ENCODE assay signal across 22 cellular contexts in the genomic region with DNA sequence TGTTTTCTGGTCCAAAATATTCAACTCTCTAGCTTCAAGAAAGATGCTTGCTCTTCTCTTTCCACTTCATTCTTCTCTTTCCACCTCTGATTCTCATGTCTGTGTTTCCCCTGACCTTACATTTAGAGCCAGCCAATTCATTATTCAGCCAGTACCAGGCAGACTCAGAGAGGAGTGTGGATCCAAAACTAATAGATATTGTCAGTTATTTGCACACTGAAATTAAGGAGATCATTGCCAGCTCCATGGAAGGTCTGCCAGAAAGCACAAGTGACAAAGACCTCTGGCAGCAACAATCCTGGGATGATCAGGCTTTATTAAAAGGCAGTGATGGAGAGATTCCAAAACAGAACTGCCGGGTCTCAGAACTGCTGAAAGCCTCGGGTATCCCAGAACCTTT.
"Had no signal": no experiment of that assay in that cellular context is flagged by ENCODE, and none has a peak within 500 bp of the region (broad histone marks: within the 10 kb centered on the region; RNA-seq: fewer than 3 reads in every experiment).

No MANE protein-coding gene starts in this region.

- H3K4me3 ChIP-seq: colonic mucosa, coronary artery, dorsolateral prefrontal cortex, esophagus muscularis mucosa, esophagus squamous epithelium, gastrocnemius medialis, gastroesophageal sphincter, heart left ventricle had no signal

- DNase-seq: colonic mucosa; cortex of kidney; dermis blood vessel endothelial cell; dorsolateral prefrontal cortex; effector CD4-positive, alpha-beta T cell; effector CD8-positive, alpha-beta T cell; effector memory CD4-positive, alpha-beta T cell; effector memory CD8-positive, alpha-beta T cell; endodermal cell; erythroblast; esophagus squamous epithelium; foreskin keratinocyte; foreskin melanocyte; gastrocnemius medialis; glutamatergic neuron; head of caudate nucleus; heart left ventricle had no signal

- H3K9me3 ChIP-seq: colonic mucosa, esophagus muscularis mucosa, esophagus squamous epithelium, gastrocnemius medialis, gastroesophageal sphincter, heart left ventricle had no signal

- H3K4me1 ChIP-seq: colonic mucosa, esophagus muscularis mucosa, esophagus squamous epithelium, foreskin keratinocyte, gastrocnemius medialis, gastroesophageal sphincter, heart left ventricle had no signal

- H3K27me3 ChIP-seq: colonic mucosa, esophagus muscularis mucosa, esophagus squamous epithelium, foreskin keratinocyte, gastrocnemius medialis, gastroesophageal sphincter, heart left ventricle had no signal

- H3K27ac ChIP-seq: colonic mucosa, coronary artery, dorsolateral prefrontal cortex, epithelial cell of prostate, esophagus muscularis mucosa, esophagus squamous epithelium, foreskin keratinocyte, gastrocnemius medialis, gastroesophageal sphincter, heart left ventricle had no signal

- H3K36me3 ChIP-seq: colonic mucosa, esophagus muscularis mucosa, esophagus squamous epithelium, gastrocnemius medialis, gastroesophageal sphincter, heart left ventricle had no signal

- ATAC-seq: effector memory CD8-positive, alpha-beta T cell; esophagus mucosa; foreskin keratinocyte; gastrocnemius medialis; gastroesophageal sphincter; heart left ventricle had no signal
